In genomic region chr4:121199742-121200561, GRCh38 we compare ENCODE assay signal across 9 cellular contexts. TPM values are rescaled to one million over a fixed set of nuclear protein-coding genes. Genes with fewer than 3 reads are reported as not detected.
DNase-seq lines count a peak whose midpoint lies in the region; ATAC-seq and TF ChIP-seq lines count a peak whose summit lies in the region.
"Had no signal": no experiment of that assay in that cellular context is flagged by ENCODE, and none has a peak within 500 bp of the region (broad histone marks: within the 10 kb centered on the region; RNA-seq: fewer than 3 reads in every experiment).

No MANE protein-coding gene starts in this region.

- no peak overlapping the region for H3K4me3 ChIP-seq in coronary artery

- no peaks in the 10 kb centered on the region for H3K27me3 Mint-ChIP-seq in activated T-cell treated with anti-CD3 and anti-CD28 coated beads, Interleukin-2, amount 50 U/mL, for 72 hours (ENCODE audit: low read depth)

- TF ChIP-seq CTCF in GM12873 (IDR thresholded peaks at IDR 0.05; ENCODE audit: insufficient read depth, low read depth, low read length, missing control alignments) (peak; percentile 47), coronary artery (IDR thresholded peaks at IDR 0.05) (no peak)

- H3K27ac ChIP-seq in coronary artery = no peak overlapping the region
- H3K27ac ChIP-seq in caudate nucleus (ENCODE audit: low read depth, low read length) = no peak overlapping the region

- H3K9me3 Mint-ChIP-seq in activated T-cell treated with anti-CD3 and anti-CD28 coated beads, Interleukin-2, amount 50 U/mL, for 72 hours = peaks cover 0 to 2% of the 10 kb centered on the region in 2 donors

- peaks cover 0 to 4% of the 10 kb centered on the region in 2 donors for H3K36me3 Mint-ChIP-seq in activated T-cell treated with anti-CD3 and anti-CD28 coated beads, Interleukin-2, amount 50 U/mL, for 72 hours (ENCODE audit: insufficient read depth in 2 of 2)

- ATAC-seq in GM19372 (IDR thresholded peaks at IDR 0.05; ENCODE audit: low read depth, unreplicated experiment) = peak; percentile 68
- peak; percentile 93 for ATAC-seq in HG03097 (IDR thresholded peaks at IDR 0.05; ENCODE audit: low FRiP score, unreplicated experiment)
- ATAC-seq in activated T-cell treated with anti-CD3 and anti-CD28 coated beads, Interleukin-2, amount 50 U/mL, for 72 hours (replicated peaks in 1 of 2) = peak; percentile 89 to 94
- ATAC-seq: PC-3 had no signal

- peak overlapping the region; percentile 91 for H3K27ac Mint-ChIP-seq in activated T-cell treated with anti-CD3 and anti-CD28 coated beads, Interleukin-2, amount 50 U/mL, for 72 hours

- peak overlapping the region; percentile 31 to 72 for H3K4me3 Mint-ChIP-seq in activated T-cell treated with anti-CD3 and anti-CD28 coated beads, Interleukin-2, amount 50 U/mL, for 72 hours

- H3K4me1 Mint-ChIP-seq in activated T-cell treated with anti-CD3 and anti-CD28 coated beads, Interleukin-2, amount 50 U/mL, for 72 hours (ENCODE audit: low read depth) = peaks cover 26% of the 10 kb centered on the region

- peak; percentile 38 to 46 for DNase-seq in activated T-cell treated with anti-CD3 and anti-CD28 coated beads, Interleukin-2, amount 50 U/mL, for 72 hours
- no peak for DNase-seq in coronary artery (ENCODE audit: low spot score)
- no peak for DNase-seq in caudate nucleus (lab: John Stamatoyannopoulos, UW)
- DNase-seq in pons (ENCODE audit: low spot score) = no peak
- DNase-seq in RKO (ENCODE audit: low spot score) = no peak
- DNase-seq: PC-3 had no signal

RNA-seq across cellular contexts. Expression of gene TNIP3, which starts 35.8 kb away (rescaled TPM):
- total RNA-seq in activated T-cell treated with anti-CD3 and anti-CD28 coated beads, Interleukin-2, amount 50 U/mL, for 72 hours = 1 to 10 TPM; 2.3 to 6.1 TPM
- total RNA-seq: PC-3 had no signal

Comparison
In these comparisons a context has a peak if more than half of its experiments do, and no peak if none do; other contexts are left out.
1. DNase-seq: peak in activated T-cell treated with anti-CD3 and anti-CD28 coated beads, Interleukin-2, amount 50 U/mL, for 72 hours (2 of 2); none in coronary artery (single experiment), caudate nucleus (0 of 61), pons (single experiment) and RKO (single experiment).
2. Peak in every context shown above with its lines, with median percentiles within 50 percentile points of each other: ATAC-seq.